In genomic region chr2:9150568-9150900, GRCh38 we compare ENCODE assay signal across 26 cellular contexts.
"Had no signal": no experiment of that assay in that cellular context is flagged by ENCODE, and none has a peak within 500 bp of the region (broad histone marks: within the 10 kb centered on the region; RNA-seq: fewer than 3 reads in every experiment).

No MANE protein-coding gene starts in this region.

- H3K9ac ChIP-seq: neural progenitor cell had no signal

- H3K27me3 ChIP-seq: hepatocyte, left lung, neural progenitor cell, ovary, tibial nerve, uterus had no signal

- H3K36me3 ChIP-seq: heart right ventricle, left lung, neural progenitor cell, ovary, prostate gland, tibial nerve, uterus had no signal

- FAIRE-seq: keratinocyte, small intestine had no signal

- H3K4me1 ChIP-seq: prostate gland, uterus had no signal

- H3K9me3 ChIP-seq: left lung, ovary, prostate gland, tibial nerve, uterus had no signal

- H3K4me3 ChIP-seq: heart right ventricle, hepatocyte, left lung, neural progenitor cell, ovary, prostate gland, tibial nerve, uterus had no signal

- H3K4me2 ChIP-seq: hepatocyte, neural progenitor cell had no signal

- DNase-seq: heart right ventricle; left colon; left lung; mesendoderm; naive B cell; natural killer cell; nephron progenitor cell; ovary; retina; right cardiac atrium; small intestine; stimulated activated CD4-positive, alpha-beta T cell treated with anti-CD3 and anti-CD28 coated beads, Interleukin-1b, Interleukin-23, amount 100 ng/mL, for 48 hours; stimulated activated CD4-positive, alpha-beta T cell treated with anti-CD3 and anti-CD28 coated beads, Interleukin-2, amount 100 ng/mL, for 48 hours; stimulated activated CD4-positive, alpha-beta T cell treated with anti-CD3 and anti-CD28 coated beads, Interleukin-4, amount 100 ng/mL, for 4 hours; stimulated activated CD8-positive, alpha-beta memory T cell treated with anti-CD3 and anti-CD28 coated beads, Interleukin-4, amount 100 ng/mL, for 48 hours; stimulated activated naive CD4-positive, alpha-beta T cell treated with Interleukin-2 at 50 U/mL for 16 hours; stimulated activated naive CD8-positive, alpha-beta T cell treated with anti-CD3 and anti-CD28 coated beads, Interleukin-15, amount 100 ng/mL, for 72 hours; substantia nigra; uterus had no signal

- ATAC-seq: heart right ventricle; left colon; left lung; natural killer cell; right cardiac atrium; sciatic nerve; stimulated activated memory B cell treated with anti-CD40 and anti-IgM and Interleukin-4, amounts not matched to agents 10 μg/mL and 1 μg/mL and 100 μg/mL, for 72 hours; stimulated activated naive CD8-positive, alpha-beta T cell treated with anti-CD3 and anti-CD28 coated beads, Interleukin-15, amount 100 ng/mL, for 72 hours had no signal

- H3K27ac ChIP-seq: heart right ventricle, hepatocyte, left lung, neural progenitor cell, ovary, prostate gland, tibial nerve, uterus had no signal
